ENCODE assay signal across 9 cellular contexts in the genomic region with DNA sequence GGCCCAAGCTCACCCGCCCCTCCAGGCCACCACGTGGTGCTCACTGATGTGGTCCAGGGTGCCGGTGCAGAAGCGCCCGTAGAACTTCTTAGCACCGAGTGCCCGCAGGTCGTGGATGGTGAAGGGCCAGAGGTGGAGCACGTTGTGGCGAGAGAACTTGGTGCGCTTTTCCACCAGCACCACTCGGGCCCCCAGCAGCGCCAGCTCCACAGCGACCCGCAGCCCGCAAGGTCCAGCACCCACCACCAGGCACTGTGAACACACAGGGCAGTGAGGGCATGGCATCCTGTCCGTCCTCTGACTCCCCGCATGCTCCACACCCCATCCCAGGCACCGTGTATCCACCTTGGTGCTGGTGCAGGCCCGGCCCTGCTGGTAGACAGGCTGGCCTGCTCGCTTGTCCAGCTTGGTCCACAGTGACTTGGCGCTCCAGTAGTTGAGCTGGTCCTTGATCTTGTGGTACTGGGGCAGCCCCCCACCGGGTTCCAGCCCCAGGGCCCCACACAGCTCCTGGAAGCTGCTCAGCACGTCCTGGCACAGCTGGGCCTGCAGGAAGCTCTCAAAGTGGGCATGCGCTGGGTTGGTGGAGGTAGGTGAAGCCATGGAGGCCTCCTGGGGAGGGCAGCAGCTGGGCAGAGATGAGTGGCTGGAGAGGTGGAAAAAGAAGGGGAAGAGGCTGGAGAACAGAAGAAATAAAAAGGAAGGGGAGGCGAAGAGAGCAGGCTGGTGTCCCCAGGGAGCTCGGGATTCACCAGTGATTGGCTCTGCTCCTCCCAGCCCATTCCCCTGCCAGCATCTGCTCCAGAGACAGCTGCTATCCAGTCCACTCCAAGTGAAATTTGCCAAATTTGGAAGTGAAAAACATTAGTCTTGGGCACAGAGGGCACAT. TPM values are rescaled to one million over a fixed set of nuclear protein-coding genes. Genes with fewer than 3 reads are reported as not detected.
DNase-seq lines count a peak whose midpoint lies in the region; ATAC-seq and TF ChIP-seq lines count a peak whose summit lies in the region.
"Had no signal": no experiment of that assay in that cellular context is flagged by ENCODE, and none has a peak within 500 bp of the region (broad histone marks: within the 10 kb centered on the region; RNA-seq: fewer than 3 reads in every experiment).

No MANE protein-coding gene starts in this region.

- H3K27me3 ChIP-seq in iPS-18a (ENCODE audit: control insufficient read depth, insufficient read depth, low read length) (no peaks in the 10 kb centered on the region), upper lobe of left lung (no peaks in the 10 kb centered on the region)

- TF ChIP-seq CTCF in WTC11 (IDR thresholded peaks at IDR 0.05) (no peak), upper lobe of left lung (IDR thresholded peaks at IDR 0.05) (no peak)

- no peaks in the 10 kb centered on the region for H3K9me3 Mint-ChIP-seq in stimulated activated naive CD8-positive, alpha-beta T cell treated with anti-CD3 and anti-CD28 coated beads, Interleukin-15, Interleukin-2, amounts not matched to agents 100 ng/mL and 50 ng/mL, for 24 hours
- no peaks in the 10 kb centered on the region for H3K9me3 Mint-ChIP-seq in WTC11

- H3K4me3 ChIP-seq in iPS-18a (ENCODE audit: low read length) (peak overlapping the region; percentile 79), upper lobe of left lung (peak overlapping the region; percentile 7 to 92 (median 78))

- peak overlapping the region; percentile 84 for H3K4me3 Mint-ChIP-seq in stimulated activated naive CD8-positive, alpha-beta T cell treated with anti-CD3 and anti-CD28 coated beads, Interleukin-15, Interleukin-2, amounts not matched to agents 100 ng/mL and 50 ng/mL, for 24 hours
- H3K4me3 Mint-ChIP-seq in WTC11: peak overlapping the region; percentile 92

- no peak for TF ChIP-seq POLR2A in upper lobe of left lung (IDR thresholded peaks at IDR 0.05)

- no peak for TF ChIP-seq EP300 in upper lobe of left lung (IDR thresholded peaks at IDR 0.05)

- H3K36me3 Mint-ChIP-seq in stimulated activated naive CD8-positive, alpha-beta T cell treated with anti-CD3 and anti-CD28 coated beads, Interleukin-15, Interleukin-2, amounts not matched to agents 100 ng/mL and 50 ng/mL, for 24 hours (ENCODE audit: low read depth): peaks cover 15% of the 10 kb centered on the region
- H3K36me3 Mint-ChIP-seq in WTC11: peaks cover 10% of the 10 kb centered on the region; the same call in 1 of the 2 replicates

- no peak for ATAC-seq in stimulated activated naive CD8-positive, alpha-beta T cell treated with anti-CD3 and anti-CD28 coated beads, Interleukin-15, Interleukin-2, amounts not matched to agents 100 U/mL and 50 U/mL, for 24 hours
- ATAC-seq in WTC11: no peak
- no peak for ATAC-seq in upper lobe of left lung (ENCODE audit: low FRiP score in 2 of 2)
- no peak for ATAC-seq in HG03108 (IDR thresholded peaks at IDR 0.05; ENCODE audit: unreplicated experiment)
- ATAC-seq in HG02973 (IDR thresholded peaks at IDR 0.05; ENCODE audit: unreplicated experiment): no peak

- H3K27ac Mint-ChIP-seq in stimulated activated naive CD8-positive, alpha-beta T cell treated with anti-CD3 and anti-CD28 coated beads, Interleukin-15, Interleukin-2, amounts not matched to agents 100 ng/mL and 50 ng/mL, for 24 hours: peak overlapping the region; percentile 90
- no peak overlapping the region for H3K27ac Mint-ChIP-seq in WTC11

- H3K36me3 ChIP-seq in iPS-18a (ENCODE audit: control insufficient read depth, low read depth, low read length): peaks cover 8% of the 10 kb centered on the region
- H3K36me3 ChIP-seq in upper lobe of left lung: peaks cover 0 to 19% (median 5%) of the 10 kb centered on the region in 4 donors

- no peak overlapping the region for H3K9ac ChIP-seq in iPS-18a (ENCODE audit: low read length)

- H3K4me1 ChIP-seq in iPS-18a (ENCODE audit: control insufficient read depth, low read depth, low read length) (peaks cover 25% of the 10 kb centered on the region), upper lobe of left lung (peaks cover 26 to 49% (median 31%) of the 10 kb centered on the region in 4 donors)

- CTCF ChIA-PET in WTC11 (lab: Charles Lee): interaction anchor here (0.9 to 1.2 kb wide), 2 partner anchors 12 to 13 kb away, joined by 3 to 8 read pairs; partner anchors contain the start of genes PPIL6 and SMPD2

- no peak overlapping the region for H3K27ac ChIP-seq in iPS-18a (ENCODE audit: low read length)
- peak overlapping the region; percentile 84 to 93 (median 86) for H3K27ac ChIP-seq in upper lobe of left lung
- H3K27ac ChIP-seq: epithelial cell of prostate had no signal

- no peaks in the 10 kb centered on the region for H3K27me3 Mint-ChIP-seq in stimulated activated naive CD8-positive, alpha-beta T cell treated with anti-CD3 and anti-CD28 coated beads, Interleukin-15, Interleukin-2, amounts not matched to agents 100 ng/mL and 50 ng/mL, for 24 hours
- H3K27me3 Mint-ChIP-seq in WTC11 (ENCODE audit: low read depth): no peaks in the 10 kb centered on the region; the same call in 1 of the 2 replicates

- H3K9me3 ChIP-seq in iPS-18a (ENCODE audit: control insufficient read depth, low read depth, low read length) (no peaks in the 10 kb centered on the region), upper lobe of left lung (no peaks in the 10 kb centered on the region)

- 84 to 87% methylated on average over 15 to 26 of the region's 27 CpGs for WGBS in upper lobe of left lung, 2 donors

- peaks cover 73% of the 10 kb centered on the region for H3K4me1 Mint-ChIP-seq in stimulated activated naive CD8-positive, alpha-beta T cell treated with anti-CD3 and anti-CD28 coated beads, Interleukin-15, Interleukin-2, amounts not matched to agents 100 ng/mL and 50 ng/mL, for 24 hours (ENCODE audit: low read depth)
- peaks cover 42% of the 10 kb centered on the region for H3K4me1 Mint-ChIP-seq in WTC11

- DNase-seq in stimulated activated naive CD8-positive, alpha-beta T cell treated with anti-CD3 and anti-CD28 coated beads, Interleukin-15, Interleukin-2, amounts not matched to agents 100 U/mL and 50 U/mL, for 24 hours: no peak
- DNase-seq in WTC11 (ENCODE audit: low spot score) (no peak), upper lobe of left lung (peak in 1 of 2 donors; percentile 73), NOMO-1 (lab: John Stamatoyannopoulos, UW; ENCODE audit: unreplicated experiment in 2 of 2) (no peak)

- POLR2A ChIA-PET in WTC11 (lab: Charles Lee): interaction anchor here (3.3 kb wide), 1 partner anchor 13 kb away, joined by 13 read pairs; the partner anchor contains the start of genes PPIL6 and SMPD2

TF ChIP-seq in WTC11, 78 proteins besides CTCF, POLR2A, EP300 and RAD21 (continues in another document):
- TF ChIP-seq, protein P1, sequence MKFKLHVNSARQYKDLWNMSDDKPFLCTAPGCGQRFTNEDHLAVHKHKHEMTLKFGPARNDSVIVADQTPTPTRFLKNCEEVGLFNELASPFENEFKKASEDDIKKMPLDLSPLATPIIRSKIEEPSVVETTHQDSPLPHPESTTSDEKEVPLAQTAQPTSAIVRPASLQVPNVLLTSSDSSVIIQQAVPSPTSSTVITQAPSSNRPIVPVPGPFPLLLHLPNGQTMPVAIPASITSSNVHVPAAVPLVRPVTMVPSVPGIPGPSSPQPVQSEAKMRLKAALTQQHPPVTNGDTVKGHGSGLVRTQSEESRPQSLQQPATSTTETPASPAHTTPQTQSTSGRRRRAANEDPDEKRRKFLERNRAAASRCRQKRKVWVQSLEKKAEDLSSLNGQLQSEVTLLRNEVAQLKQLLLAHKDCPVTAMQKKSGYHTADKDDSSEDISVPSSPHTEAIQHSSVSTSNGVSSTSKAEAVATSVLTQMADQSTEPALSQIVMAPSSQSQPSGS (CRISPR knock-in tag; IDR thresholded peaks at IDR 0.05; ENCODE audit: borderline replicate concordance, low read depth): no peak
- TF ChIP-seq SMAD4 (CRISPR knock-in tag; IDR thresholded peaks at IDR 0.05) (no peak), RORB (CRISPR knock-in tag; IDR thresholded peaks at IDR 0.05) (no peak), ZNF138 (CRISPR knock-in tag; conservative IDR thresholded peaks at IDR 0.05) (no peak), NR2C2 (CRISPR knock-in tag; IDR thresholded peaks at IDR 0.05) (no peak)
- TF ChIP-seq, protein P2, sequence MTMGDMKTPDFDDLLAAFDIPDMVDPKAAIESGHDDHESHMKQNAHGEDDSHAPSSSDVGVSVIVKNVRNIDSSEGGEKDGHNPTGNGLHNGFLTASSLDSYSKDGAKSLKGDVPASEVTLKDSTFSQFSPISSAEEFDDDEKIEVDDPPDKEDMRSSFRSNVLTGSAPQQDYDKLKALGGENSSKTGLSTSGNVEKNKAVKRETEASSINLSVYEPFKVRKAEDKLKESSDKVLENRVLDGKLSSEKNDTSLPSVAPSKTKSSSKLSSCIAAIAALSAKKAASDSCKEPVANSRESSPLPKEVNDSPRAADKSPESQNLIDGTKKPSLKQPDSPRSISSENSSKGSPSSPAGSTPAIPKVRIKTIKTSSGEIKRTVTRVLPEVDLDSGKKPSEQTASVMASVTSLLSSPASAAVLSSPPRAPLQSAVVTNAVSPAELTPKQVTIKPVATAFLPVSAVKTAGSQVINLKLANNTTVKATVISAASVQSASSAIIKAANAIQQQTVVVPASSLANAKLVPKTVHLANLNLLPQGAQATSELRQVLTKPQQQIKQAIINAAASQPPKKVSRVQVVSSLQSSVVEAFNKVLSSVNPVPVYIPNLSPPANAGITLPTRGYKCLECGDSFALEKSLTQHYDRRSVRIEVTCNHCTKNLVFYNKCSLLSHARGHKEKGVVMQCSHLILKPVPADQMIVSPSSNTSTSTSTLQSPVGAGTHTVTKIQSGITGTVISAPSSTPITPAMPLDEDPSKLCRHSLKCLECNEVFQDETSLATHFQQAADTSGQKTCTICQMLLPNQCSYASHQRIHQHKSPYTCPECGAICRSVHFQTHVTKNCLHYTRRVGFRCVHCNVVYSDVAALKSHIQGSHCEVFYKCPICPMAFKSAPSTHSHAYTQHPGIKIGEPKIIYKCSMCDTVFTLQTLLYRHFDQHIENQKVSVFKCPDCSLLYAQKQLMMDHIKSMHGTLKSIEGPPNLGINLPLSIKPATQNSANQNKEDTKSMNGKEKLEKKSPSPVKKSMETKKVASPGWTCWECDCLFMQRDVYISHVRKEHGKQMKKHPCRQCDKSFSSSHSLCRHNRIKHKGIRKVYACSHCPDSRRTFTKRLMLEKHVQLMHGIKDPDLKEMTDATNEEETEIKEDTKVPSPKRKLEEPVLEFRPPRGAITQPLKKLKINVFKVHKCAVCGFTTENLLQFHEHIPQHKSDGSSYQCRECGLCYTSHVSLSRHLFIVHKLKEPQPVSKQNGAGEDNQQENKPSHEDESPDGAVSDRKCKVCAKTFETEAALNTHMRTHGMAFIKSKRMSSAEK (CRISPR knock-in tag; IDR thresholded peaks at IDR 0.05; ENCODE audit: borderline replicate concordance): no peak

RNA-seq across cellular contexts. Expression of gene MICAL1, which starts 1.7 kb away (rescaled TPM):
- total RNA-seq in WTC11 (2021) (51.6 to 57.4 TPM (median 52.2 TPM) in 3 replicates), upper lobe of left lung (100 to 1,000 TPM in 2 of 6 donors, 10 to 100 TPM in 4; 61.7 to 268 (median 78.3) TPM)

RNA-seq across cellular contexts. Expression of gene SMPD2, which starts 13.3 kb away (rescaled TPM):
- 11.2 to 13.1 TPM (median 12.2 TPM) in 3 replicates for total RNA-seq in WTC11 (2021)
- 10 to 100 TPM in 5 of 6 donors, 1 to 10 TPM in 1; 9.4 to 25.2 (median 15.4) TPM for total RNA-seq in upper lobe of left lung

RNA-seq across cellular contexts. Expression of gene PPIL6, which starts 13.4 kb away (rescaled TPM):
- 0.61 to 0.76 TPM (median 0.69 TPM) in 3 replicates for total RNA-seq in WTC11 (2021)
- 10 to 100 TPM in 2 of 6 donors, 1 to 10 TPM in 4; 3.5 to 44.3 (median 6.5) TPM for total RNA-seq in upper lobe of left lung

RNA-seq across cellular contexts. Expression of gene ZBTB24, which starts 29.2 kb away (rescaled TPM):
- 13.7 to 14.7 TPM (median 14.6 TPM) in 3 replicates for total RNA-seq in WTC11 (2021)
- total RNA-seq in upper lobe of left lung: 10 to 100 TPM in 3 of 6 donors, 1 to 10 TPM in 3; 5.1 to 14.9 (median 9.7) TPM
